In the genomic region with DNA sequence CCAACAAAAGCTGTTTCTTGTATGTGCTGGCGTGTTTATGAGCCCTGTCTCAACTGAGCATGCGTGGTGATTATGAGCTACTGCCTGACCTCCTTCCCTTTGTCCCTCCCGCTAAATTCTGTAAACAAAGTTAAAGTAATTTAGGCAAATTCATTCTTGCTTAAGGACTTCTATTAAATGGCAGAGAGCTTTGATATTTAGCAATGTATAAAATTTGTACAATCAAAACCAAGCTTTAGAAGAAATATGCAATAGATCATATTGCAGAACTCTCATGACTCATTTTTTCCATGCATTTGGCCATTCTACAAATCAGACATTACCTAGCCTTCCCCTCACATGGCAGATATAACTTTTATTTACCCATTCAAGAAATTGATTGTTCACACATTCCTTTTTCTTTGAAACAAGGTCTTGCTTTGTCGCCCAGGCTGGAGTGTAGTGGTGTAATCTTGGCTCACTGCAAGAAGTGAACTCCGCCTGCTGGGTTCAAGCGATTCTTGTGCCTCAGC, we compare ENCODE assay signal across 16 cellular contexts. TPM values are rescaled to one million over a fixed set of nuclear protein-coding genes. Genes with fewer than 3 reads are reported as not detected.
A peak's percentile ranks its signal among the peaks of the same experiment; 100 is the strongest.
DNase-seq lines count a peak whose midpoint lies in the region; ATAC-seq and TF ChIP-seq lines count a peak whose summit lies in the region.
"Had no signal": no experiment of that assay in that cellular context is flagged by ENCODE, and none has a peak within 500 bp of the region (broad histone marks: within the 10 kb centered on the region; RNA-seq: fewer than 3 reads in every experiment).

No MANE protein-coding gene starts in this region.

- POLR2A ChIA-PET in naive thymus-derived CD4-positive, alpha-beta T cell (lab: Charles Lee), result no interaction called here
- POLR2A ChIA-PET in activated CD4-positive, alpha-beta memory T cell treated with anti-CD3 and anti-CD28 coated beads for 36 hours (lab: Charles Lee), result no interaction called here

- TF ChIP-seq CTCF in HFFc6 (IDR thresholded peaks at IDR 0.05) (no peak), ascending aorta (IDR thresholded peaks at IDR 0.05) (no peak), fibroblast of mammary gland (conservative IDR thresholded peaks at IDR 0.05; ENCODE audit: control insufficient read depth, insufficient read depth, low read depth, low read length) (no peak), progenitor cell of endocrine pancreas (IDR thresholded peaks at IDR 0.05; ENCODE audit: unreplicated experiment) (no peak)

- intact Hi-C loops in ascending aorta (cut with DNase I), result loop anchor here (5.0 kb wide), 1 partner anchor 129 kb away; no protein-coding TSS in a partner anchor
- intact Hi-C loops in naive thymus-derived CD4-positive, alpha-beta T cell (cut with micrococcal nuclease), result no loop called here
- intact Hi-C loops in activated CD4-positive, alpha-beta memory T cell treated with anti-CD3 and anti-CD28 coated beads for 36 hours (cut with micrococcal nuclease), result no loop called here

- no peak overlapping the region for H3K4me3 Mint-ChIP-seq in HFFc6
- H3K4me3 Mint-ChIP-seq in progenitor cell of endocrine pancreas (ENCODE audit: low read depth), result no peak overlapping the region
- no peak overlapping the region for H3K4me3 Mint-ChIP-seq in naive thymus-derived CD4-positive, alpha-beta T cell
- no peak overlapping the region for H3K4me3 Mint-ChIP-seq in activated CD4-positive, alpha-beta memory T cell treated with anti-CD3 and anti-CD28 coated beads for 36 hours
- H3K4me3 Mint-ChIP-seq: activated CD4-positive, alpha-beta T cell treated with anti-CD3 and anti-CD28 coated beads for 36 hours; activated T-cell treated with anti-CD3 and anti-CD28 coated beads, Interleukin-2, amount 50 U/mL, for 24 hours; CD4-positive, alpha-beta memory T cell had no signal

- no peaks in the 10 kb centered on the region for H3K27me3 ChIP-seq in ascending aorta
- no peaks in the 10 kb centered on the region for H3K27me3 ChIP-seq in naive thymus-derived CD4-positive, alpha-beta T cell (ENCODE audit: control insufficient read depth in 2 of 2, insufficient read depth in 2 of 2, low read length in 2 of 2)
- H3K27me3 ChIP-seq: gastrocnemius medialis, suprapubic skin had no signal

- no peak overlapping the region for H3K4me3 ChIP-seq in ascending aorta
- no peak overlapping the region for H3K4me3 ChIP-seq in fibroblast of mammary gland (ENCODE audit: control insufficient read depth, low read depth, low read length)
- no peak overlapping the region for H3K4me3 ChIP-seq in naive thymus-derived CD4-positive, alpha-beta T cell (ENCODE audit: low read length)
- H3K4me3 ChIP-seq: gastrocnemius medialis, suprapubic skin had no signal

- H3K27ac Mint-ChIP-seq in HFFc6, result no peak overlapping the region
- H3K27ac Mint-ChIP-seq in progenitor cell of endocrine pancreas, result peak overlapping the region; percentile 42
- no peak overlapping the region for H3K27ac Mint-ChIP-seq in naive thymus-derived CD4-positive, alpha-beta T cell
- H3K27ac Mint-ChIP-seq in activated CD4-positive, alpha-beta memory T cell treated with anti-CD3 and anti-CD28 coated beads for 36 hours, result no peak overlapping the region
- H3K27ac Mint-ChIP-seq: activated CD4-positive, alpha-beta T cell treated with anti-CD3 and anti-CD28 coated beads for 36 hours; activated T-cell treated with anti-CD3 and anti-CD28 coated beads, Interleukin-2, amount 50 U/mL, for 24 hours had no signal

- H3K4me1 ChIP-seq in ascending aorta, result peaks cover 19 to 65% of the 10 kb centered on the region in 2 donors
- no peaks in the 10 kb centered on the region for H3K4me1 ChIP-seq in naive thymus-derived CD4-positive, alpha-beta T cell (ENCODE audit: control insufficient read depth in 2 of 2, insufficient read depth in 2 of 2, low read length in 2 of 2)
- H3K4me1 ChIP-seq: gastrocnemius medialis had no signal

- peaks cover 15% of the 10 kb centered on the region for H3K4me1 Mint-ChIP-seq in HFFc6 (ENCODE audit: low read depth)
- peaks cover 38% of the 10 kb centered on the region for H3K4me1 Mint-ChIP-seq in progenitor cell of endocrine pancreas (ENCODE audit: low read depth)
- H3K4me1 Mint-ChIP-seq in naive thymus-derived CD4-positive, alpha-beta T cell, result peaks cover 0 to 8% (median 0%) of the 10 kb centered on the region in 7 donors
- no peaks in the 10 kb centered on the region for H3K4me1 Mint-ChIP-seq in activated CD4-positive, alpha-beta memory T cell treated with anti-CD3 and anti-CD28 coated beads for 36 hours (ENCODE audit: low read depth)
- H3K4me1 Mint-ChIP-seq: activated CD4-positive, alpha-beta T cell treated with anti-CD3 and anti-CD28 coated beads for 36 hours; CD4-positive, alpha-beta memory T cell had no signal

- no peak for ATAC-seq in naive thymus-derived CD4-positive, alpha-beta T cell
- no peak for ATAC-seq in GM21447 (IDR thresholded peaks at IDR 0.05; ENCODE audit: unreplicated experiment)
- ATAC-seq in HG02885 (IDR thresholded peaks at IDR 0.05; ENCODE audit: poor library complexity, unreplicated experiment), result no peak
- ATAC-seq: activated CD4-positive, alpha-beta T cell treated with anti-CD3 and anti-CD28 coated beads for 36 hours; gastrocnemius medialis had no signal

- H3K27ac ChIP-seq in ascending aorta, result peak overlapping the region; percentile 72 to 91
- H3K27ac ChIP-seq in naive thymus-derived CD4-positive, alpha-beta T cell (ENCODE audit: low read depth, low read length), result no peak overlapping the region
- H3K27ac ChIP-seq: gastrocnemius medialis, suprapubic skin had no signal

- no peaks in the 10 kb centered on the region for H3K9me3 Mint-ChIP-seq in HFFc6
- peaks cover 5% of the 10 kb centered on the region for H3K9me3 Mint-ChIP-seq in progenitor cell of endocrine pancreas (ENCODE audit: low read depth)
- H3K9me3 Mint-ChIP-seq in naive thymus-derived CD4-positive, alpha-beta T cell, result no peaks in the 10 kb centered on the region
- no peaks in the 10 kb centered on the region for H3K9me3 Mint-ChIP-seq in activated CD4-positive, alpha-beta memory T cell treated with anti-CD3 and anti-CD28 coated beads for 36 hours
- H3K9me3 Mint-ChIP-seq: activated T-cell treated with anti-CD3 and anti-CD28 coated beads, Interleukin-2, amount 50 U/mL, for 24 hours had no signal

- H3K27me3 Mint-ChIP-seq in HFFc6 (ENCODE audit: insufficient read depth), result peaks cover 15% of the 10 kb centered on the region
- H3K27me3 Mint-ChIP-seq in progenitor cell of endocrine pancreas, result no peaks in the 10 kb centered on the region
- peaks cover 0 to 7% (median 4%) of the 10 kb centered on the region in 5 donors for H3K27me3 Mint-ChIP-seq in naive thymus-derived CD4-positive, alpha-beta T cell
- H3K27me3 Mint-ChIP-seq in activated CD4-positive, alpha-beta memory T cell treated with anti-CD3 and anti-CD28 coated beads for 36 hours, result peaks cover 4% of the 10 kb centered on the region
- H3K27me3 Mint-ChIP-seq: activated CD4-positive, alpha-beta T cell treated with anti-CD3 and anti-CD28 coated beads for 36 hours had no signal

- H3K9me3 ChIP-seq in ascending aorta, result no peaks in the 10 kb centered on the region
- no peaks in the 10 kb centered on the region for H3K9me3 ChIP-seq in naive thymus-derived CD4-positive, alpha-beta T cell (ENCODE audit: control insufficient read depth in 2 of 3, low read length in 3 of 3)
- H3K9me3 ChIP-seq: gastrocnemius medialis, suprapubic skin had no signal

- CTCF ChIA-PET in naive thymus-derived CD4-positive, alpha-beta T cell (lab: Charles Lee), result interaction anchor here (0.6 to 0.7 kb wide), 2 partner anchors 61 to 832 kb away, joined by 3 read pairs; no protein-coding TSS in a partner anchor
- CTCF ChIA-PET in activated CD4-positive, alpha-beta memory T cell treated with anti-CD3 and anti-CD28 coated beads for 36 hours (lab: Charles Lee), result interaction anchor here (1.0 to 3.5 kb wide), 4 partner anchors 9 to 31 kb away, joined by 3 to 14 read pairs (median 4); no protein-coding TSS in a partner anchor

- H3K36me3 Mint-ChIP-seq in HFFc6 (ENCODE audit: low read depth) (no peaks in the 10 kb centered on the region), progenitor cell of endocrine pancreas (ENCODE audit: insufficient read depth) (peaks cover 11% of the 10 kb centered on the region)
- peaks cover 0 to 1% (median 0%) of the 10 kb centered on the region in 5 donors for H3K36me3 Mint-ChIP-seq in naive thymus-derived CD4-positive, alpha-beta T cell
- H3K36me3 Mint-ChIP-seq in activated CD4-positive, alpha-beta memory T cell treated with anti-CD3 and anti-CD28 coated beads for 36 hours, result no peaks in the 10 kb centered on the region
- H3K36me3 Mint-ChIP-seq: CD4-positive, alpha-beta memory T cell had no signal

- peaks cover 0 to 1% of the 10 kb centered on the region in 2 donors for H3K36me3 ChIP-seq in ascending aorta
- no peaks in the 10 kb centered on the region for H3K36me3 ChIP-seq in naive thymus-derived CD4-positive, alpha-beta T cell (ENCODE audit: control insufficient read depth in 2 of 3, insufficient read depth in 3 of 3, low read length in 3 of 3)
- H3K36me3 ChIP-seq: gastrocnemius medialis, suprapubic skin had no signal

- DNase-seq in HFFc6, result peak; percentile 29
- no peak for DNase-seq in ascending aorta (ENCODE audit: low spot score in 2 of 2)
- peak; percentile 71 for DNase-seq in fibroblast of mammary gland (ENCODE audit: low read depth)
- DNase-seq in progenitor cell of endocrine pancreas (ENCODE audit: low spot score, unreplicated experiment), result no peak
- no peak for DNase-seq in naive thymus-derived CD4-positive, alpha-beta T cell
- DNase-seq in activated CD4-positive, alpha-beta memory T cell treated with anti-CD3 and anti-CD28 coated beads for 36 hours, result no peak
- DNase-seq: activated CD4-positive, alpha-beta T cell treated with anti-CD3 and anti-CD28 coated beads for 36 hours; activated T-cell treated with anti-CD3 and anti-CD28 coated beads, Interleukin-2, amount 50 U/mL, for 24 hours; CD4-positive, alpha-beta memory T cell; central memory CD4-positive, alpha-beta T cell; gastrocnemius medialis; islet precursor cell; T-helper 1 cell had no signal

RNA-seq across cellular contexts. Expression of a gene that starts 18.2 kb away (rescaled TPM):
- under 1 TPM in 2 of 6 experiments, not detected in 4; 0.28 to 0.40 TPM for total RNA-seq in HFFc6 (2021; fragmentation: NEBNext Ultra II Directional; extraction: Animal tissue kit (Norgen Biotek cat#: 25700))
- total RNA-seq in ascending aorta (1,691 TPM), progenitor cell of endocrine pancreas (249 and 274 TPM in 2 replicates)
- 10 to 100 TPM in 1 of 5 experiments, not detected in 4; 58.9 TPM for total RNA-seq in naive thymus-derived CD4-positive, alpha-beta T cell
- polyA plus RNA-seq in naive thymus-derived CD4-positive, alpha-beta T cell, result under 1 TPM in 1 of 2 donors, not detected in 1; 0.18 TPM
- total RNA-seq in activated CD4-positive, alpha-beta memory T cell treated with anti-CD3 and anti-CD28 coated beads for 36 hours, result 1 to 10 TPM in 1 of 2 experiments, under 1 TPM in 1; 0.85 to 1.4 TPM
- total RNA-seq: CD4-positive, alpha-beta memory T cell had no signal
- polyA plus RNA-seq: CD4-positive, alpha-beta memory T cell had no signal

RNA-seq across cellular contexts. Expression of a gene that starts 43.9 kb away (rescaled TPM):
- total RNA-seq in HFFc6 (2021; fragmentation: NEBNext Ultra II Directional; extraction: Animal tissue kit (Norgen Biotek cat#: 25700)), result 100 to 1,000 TPM in 2 of 6 experiments, 10 to 100 TPM in 4; 63.2 to 125 (median 68.6) TPM
- total RNA-seq in ascending aorta, result 1,280 TPM
- total RNA-seq in progenitor cell of endocrine pancreas, result 73.9 and 75.3 TPM in 2 replicates
- not detected for total RNA-seq in naive thymus-derived CD4-positive, alpha-beta T cell
- polyA plus RNA-seq in naive thymus-derived CD4-positive, alpha-beta T cell, result not detected
- not detected for total RNA-seq in activated CD4-positive, alpha-beta memory T cell treated with anti-CD3 and anti-CD28 coated beads for 36 hours
- total RNA-seq: activated CD4-positive, alpha-beta T cell treated with anti-CD3 and anti-CD28 coated beads for 36 hours had no signal
- polyA plus RNA-seq: CD4-positive, alpha-beta memory T cell had no signal

Comparison
In these comparisons a context has a peak if more than half of its experiments do, and no peak if none do; other contexts are left out.
1. DNase-seq: peak in HFFc6 (single experiment) and fibroblast of mammary gland (single experiment); none in ascending aorta (0 of 2), progenitor cell of endocrine pancreas (single experiment), naive thymus-derived CD4-positive, alpha-beta T cell (0 of 9) and activated CD4-positive, alpha-beta memory T cell treated with anti-CD3 and anti-CD28 coated beads for 36 hours (single experiment).
2. RNA of a gene that starts 43.9 kb away (total RNA-seq): 1,280 TPM in ascending aorta (single experiment), 73.9 to 75.3 TPM in progenitor cell of endocrine pancreas and 63.2 to 125 TPM in HFFc6; not detected in naive thymus-derived CD4-positive, alpha-beta T cell and not detected in activated CD4-positive, alpha-beta memory T cell treated with anti-CD3 and anti-CD28 coated beads for 36 hours; every median in the first group is over 10 times any median in the second.